8 cellular contexts compared by ENCODE assay signal in the genomic region with DNA sequence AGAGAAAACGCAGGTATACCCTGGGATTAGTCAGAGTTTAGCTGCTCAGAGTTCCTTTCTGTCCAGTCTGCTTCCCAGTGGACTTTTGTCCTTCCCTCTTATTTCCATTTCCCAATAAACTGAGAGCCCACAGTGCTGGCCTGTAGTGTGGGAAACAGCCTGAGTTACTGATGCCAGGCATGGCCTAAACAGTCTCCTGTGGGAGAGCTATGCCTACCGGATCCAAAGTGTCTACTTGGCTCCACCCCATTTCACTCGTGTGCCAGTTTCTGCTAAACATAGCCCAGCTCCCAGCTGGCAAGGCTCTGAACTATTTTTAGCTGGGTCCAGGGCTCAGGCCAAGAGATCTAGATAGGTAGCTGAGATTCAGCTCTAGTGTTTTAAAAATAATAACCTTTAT. TPM values are rescaled to one million over a fixed set of nuclear protein-coding genes. Genes with fewer than 3 reads are reported as not detected.
A peak's percentile ranks its signal among the peaks of the same experiment; 100 is the strongest.
DNase-seq lines count a peak whose midpoint lies in the region; ATAC-seq and TF ChIP-seq lines count a peak whose summit lies in the region.

No MANE protein-coding gene starts in this region.

- intact Hi-C loops in right cardiac atrium (cut with DNase I): no loop called here

- TF ChIP-seq EP300 in Ishikawa (IDR thresholded peaks at IDR 0.05; ENCODE audit: borderline replicate concordance): no peak

- H3K27ac ChIP-seq in right cardiac atrium (ENCODE audit: low read length) (peak overlapping the region; percentile 56), skeletal muscle tissue (ENCODE audit: low read depth, low read length) (peak overlapping the region; percentile 92)

- peak overlapping the region; percentile 44 to 71 (median 70) for H3K9ac ChIP-seq in skeletal muscle tissue (ENCODE audit: low read depth in 1 of 3, low read length in 3 of 3)

- WGBS in right cardiac atrium: 24% methylated on average over 3 of the region's 3 CpGs

- no peak overlapping the region for H3K4me3 ChIP-seq in right cardiac atrium (ENCODE audit: low read length)
- H3K4me3 ChIP-seq in skeletal muscle tissue (ENCODE audit: low read length in 3 of 3): peak overlapping the region; percentile 39 to 55 (median 40)

- H3K9me3 ChIP-seq in right cardiac atrium (ENCODE audit: control insufficient read depth, low read length) (no peaks in the 10 kb centered on the region), skeletal muscle tissue (ENCODE audit: control insufficient read depth in 3 of 3, low read length in 3 of 3) (peaks cover 0 to 5% (median 5%) of the 10 kb centered on the region in 3 donors)

- DNase-seq in astrocyte of the hippocampus (ENCODE audit: low read depth, low spot score) (peak; percentile 75), right cardiac atrium (peak; percentile 71 to 84 (median 81)), SIG-M5 (lab: John Stamatoyannopoulos, UW) (no peak), activated T-cell treated with anti-CD3 and anti-CD28 coated beads for 4 hours (no peak)
- no peak for DNase-seq in stimulated activated CD4-positive, alpha-beta T cell treated with anti-CD3 and anti-CD28 coated beads, Interleukin-4, amount 100 ng/mL, for 1 hour
- DNase-seq in activated T-cell treated with anti-CD3 and anti-CD28 coated beads, Interleukin-2, amount 50 U/mL, for 48 hours: no peak

- no peaks in the 10 kb centered on the region for H3K27me3 ChIP-seq in right cardiac atrium (ENCODE audit: control insufficient read depth, insufficient read depth)
- no peaks in the 10 kb centered on the region for H3K27me3 ChIP-seq in skeletal muscle tissue (ENCODE audit: control insufficient read depth in 3 of 3, insufficient read depth in 3 of 3, low read length in 3 of 3)

- no peaks in the 10 kb centered on the region for H3K36me3 ChIP-seq in skeletal muscle tissue (ENCODE audit: control insufficient read depth in 3 of 3, insufficient read depth in 3 of 3, low read length in 3 of 3)

- H3K4me1 ChIP-seq in right cardiac atrium (ENCODE audit: control insufficient read depth, insufficient read depth, low read length): peaks cover 2% of the 10 kb centered on the region
- peaks cover 0 to 13% (median 7%) of the 10 kb centered on the region in 3 donors for H3K4me1 ChIP-seq in skeletal muscle tissue (ENCODE audit: control insufficient read depth in 3 of 3, insufficient read depth in 3 of 3, low read length in 3 of 3)

- TF ChIP-seq RAD21 in Ishikawa (IDR thresholded peaks at IDR 0.05; ENCODE audit: low read depth): no peak

- ATAC-seq in right cardiac atrium: peak; percentile 95 to 97

TF ChIP-seq in Ishikawa, 13 proteins besides CTCF, POLR2A, EP300 and RAD21:
- TF ChIP-seq NFIC (IDR thresholded peaks at IDR 0.05): 0 out of 2 replicates have a peak, but pooled peaks have one; percentile 33
- no peak for TF ChIP-seq EGR1 (IDR thresholded peaks at IDR 0.05)

RNA-seq across cellular contexts. Expression of gene PPP1CB, which starts 15.6 kb away (rescaled TPM):
- 100 to 1,000 TPM; 368 to 417 (median 381) TPM for total RNA-seq in right cardiac atrium
- 126 TPM for polyA plus RNA-seq in right cardiac atrium
- 156 TPM for total RNA-seq in skeletal muscle tissue

Comparison
In these comparisons a context has a peak if more than half of its experiments do, and no peak if none do; other contexts are left out.
1. DNase-seq: peak in astrocyte of the hippocampus (single experiment) and right cardiac atrium (3 of 3); none in SIG-M5 (single experiment), stimulated activated CD4-positive, alpha-beta T cell treated with anti-CD3 and anti-CD28 coated beads, Interleukin-4, amount 100 ng/mL, for 1 hour (single experiment), activated T-cell treated with anti-CD3 and anti-CD28 coated beads for 4 hours (single experiment) and activated T-cell treated with anti-CD3 and anti-CD28 coated beads, Interleukin-2, amount 50 U/mL, for 48 hours (0 of 2).